22 cellular contexts compared by ENCODE assay signal in the genomic region with DNA sequence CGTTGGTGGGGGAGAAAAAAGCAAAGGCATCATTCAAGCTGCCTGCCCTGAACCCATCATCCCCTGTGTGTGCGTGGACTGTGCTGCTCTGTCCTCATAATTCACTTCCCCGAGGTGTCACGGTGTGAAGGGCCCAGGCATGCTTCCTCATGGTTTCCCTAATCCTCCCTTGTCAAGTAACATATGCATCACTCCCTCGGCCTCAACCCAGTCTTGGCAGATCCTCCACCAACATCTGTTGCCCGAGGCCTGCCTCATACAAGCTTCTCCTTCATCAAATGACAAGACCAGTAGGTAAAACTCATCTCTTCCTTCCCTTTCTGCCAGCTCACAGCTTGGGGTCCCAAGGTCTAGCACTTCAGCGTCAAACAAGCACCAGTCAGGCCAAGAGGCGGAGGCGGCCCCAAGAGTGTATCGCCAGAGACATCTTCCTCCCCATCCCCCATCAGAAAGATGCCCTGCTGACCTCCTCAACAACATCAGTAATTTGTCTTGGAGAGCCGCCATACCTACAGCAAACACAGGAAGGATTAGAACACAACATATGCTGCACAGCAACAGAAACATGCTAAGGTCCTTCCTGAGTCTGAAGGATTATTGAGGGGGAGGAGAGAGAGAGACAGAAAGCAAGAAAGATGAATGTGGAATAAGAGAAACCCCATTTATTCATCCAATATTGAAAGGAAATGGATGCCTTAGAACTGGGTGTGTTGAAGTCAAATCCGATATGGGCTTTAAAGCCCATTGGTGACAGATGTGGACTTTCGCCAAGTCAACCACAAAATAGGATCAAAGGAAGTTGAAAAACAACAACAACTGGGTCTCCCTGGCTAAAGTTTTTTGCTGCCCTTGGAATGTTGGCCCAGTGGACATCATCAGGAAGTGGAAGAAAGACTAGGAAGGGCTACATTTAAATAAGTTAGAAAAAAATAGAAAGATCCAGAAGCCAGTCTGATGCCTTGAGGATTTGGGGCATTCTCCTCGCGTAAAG. TPM values are rescaled to one million over a fixed set of nuclear protein-coding genes. Genes with fewer than 3 reads are reported as not detected.
A peak's percentile ranks its signal among the peaks of the same experiment; 100 is the strongest.
DNase-seq lines count a peak whose midpoint lies in the region; ATAC-seq and TF ChIP-seq lines count a peak whose summit lies in the region.
"Had no signal": no experiment of that assay in that cellular context is flagged by ENCODE, and none has a peak within 500 bp of the region (broad histone marks: within the 10 kb centered on the region; RNA-seq: fewer than 3 reads in every experiment).

No MANE protein-coding gene starts in this region.

- H3K4me3 ChIP-seq in retinal pigment epithelial cell (ENCODE audit: low read length) (no peak overlapping the region), HAP-1 (no peak overlapping the region)
- H3K4me3 ChIP-seq: cardiac muscle cell, prostate gland, uterus had no signal

- H3K36me3 ChIP-seq in HAP-1 (replicated peaks) = no peaks in the 10 kb centered on the region
- H3K36me3 ChIP-seq: cardiac muscle cell, prostate gland, uterus had no signal

- in situ Hi-C loops in HAP-1 (cut with MboI; ENCODE audit: low sequenced_read_pairs) = loop anchor here (25.0 kb wide), 1 partner anchor 103 kb away; no protein-coding TSS in a partner anchor

- H3K27me3 ChIP-seq in HAP-1 (ENCODE audit: low read depth) = no peaks in the 10 kb centered on the region
- H3K27me3 ChIP-seq: cardiac muscle cell, uterus had no signal

- no peaks in the 10 kb centered on the region for H3K4me1 ChIP-seq in HAP-1
- H3K4me1 ChIP-seq: prostate gland, uterus had no signal

- no peak for TF ChIP-seq CTCF in retinal pigment epithelial cell (conservative IDR thresholded peaks at IDR 0.05; ENCODE audit: low read depth, low read length)
- no peak for TF ChIP-seq CTCF in GM20000 (IDR thresholded peaks at IDR 0.05; ENCODE audit: extremely low read depth, missing control alignments)

- peak; percentile 81 for ATAC-seq in esophagus mucosa
- ATAC-seq: activated naive CD4-positive, alpha-beta T cell treated with anti-CD3 and anti-CD28 coated beads, Interleukin-2, amount 50 U/mL, for 72 hours; PC-3; stimulated activated naive CD8-positive, alpha-beta T cell treated with anti-CD3 and anti-CD28 coated beads, Interleukin-15, amount 100 ng/mL, for 72 hours had no signal

- no peaks in the 10 kb centered on the region for H3K9me3 ChIP-seq in HAP-1
- H3K9me3 ChIP-seq: prostate gland, uterus had no signal

- peak; percentile 66 for DNase-seq in NCI-H82 (lab: John Stamatoyannopoulos, UW)
- DNase-seq in NCI-H82 treated with DMSO at 0.1 percent for 48 hours (lab: John Stamatoyannopoulos, UW; ENCODE audit: unreplicated experiment) = no peak
- DNase-seq in NCI-H2227 (lab: John Stamatoyannopoulos, UW; ENCODE audit: unreplicated experiment) = peak; percentile 25
- DNase-seq in retinal pigment epithelial cell (ENCODE audit: low read depth) = peak; percentile 52
- no peak for DNase-seq in iPS-NIHi7 (ENCODE audit: extremely low spot score)
- DNase-seq in HAP-1 (ENCODE audit: low spot score in 2 of 2) = no peak
- DNase-seq in GM20000 (ENCODE audit: low spot score) = no peak
- DNase-seq: activated CD4-positive, alpha-beta T cell treated with anti-CD3 and anti-CD28 coated beads, Interleukin-2, amount 50 U/mL, for 4 hours; activated T-cell treated with anti-CD3 and anti-CD28 coated beads, Interleukin-2, amount 50 U/mL, for 24 hours; CD4-positive, alpha-beta T cell; EL; hippocampal formation; kidney glomerular epithelial cell; NCI-H1092; PC-3; stimulated activated CD4-positive, alpha-beta T cell treated with anti-CD3 and anti-CD28 coated beads, Interleukin-15, amount 100 ng/mL, for 24 hours; stimulated activated naive CD8-positive, alpha-beta T cell treated with anti-CD3 and anti-CD28 coated beads, Interleukin-15, amount 100 ng/mL, for 72 hours; uterus had no signal

RNA-seq across cellular contexts. Expression of gene SOX9, which starts 38.4 kb away (rescaled TPM):
- 20.3 TPM for total RNA-seq in esophagus mucosa
- total RNA-seq: activated naive CD4-positive, alpha-beta T cell treated with anti-CD3 and anti-CD28 coated beads, Interleukin-2, amount 50 U/mL, for 72 hours; CD4-positive, alpha-beta T cell had no signal

Comparison
In these comparisons a context has a peak if more than half of its experiments do, and no peak if none do; other contexts are left out.
1. DNase-seq: peak in NCI-H82 (single experiment), NCI-H2227 (single experiment) and retinal pigment epithelial cell (single experiment); none in NCI-H82 treated with DMSO at 0.1 percent for 48 hours (single experiment), iPS-NIHi7 (single experiment), HAP-1 (0 of 2) and GM20000 (single experiment).